Comparison of ENCODE assay signal across 20 cellular contexts in the genomic region with DNA sequence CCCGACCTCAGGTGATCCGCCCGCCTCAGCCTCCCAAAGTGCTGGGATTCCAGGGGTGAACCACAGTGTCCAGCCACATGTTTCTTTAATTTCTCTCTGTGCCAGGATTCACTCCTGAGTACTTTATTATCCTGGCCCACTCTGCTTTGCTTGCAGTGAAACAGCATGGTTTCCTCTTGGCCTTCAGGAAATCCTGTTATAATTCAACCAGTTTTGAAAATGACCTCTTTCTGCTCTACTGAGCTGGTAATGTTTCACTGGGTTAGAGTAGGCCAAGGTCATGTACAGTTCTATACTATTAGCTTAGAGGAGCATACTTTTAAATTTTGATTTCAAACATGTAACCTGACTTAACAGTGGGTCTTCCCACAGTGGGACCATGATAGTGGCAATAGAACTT.
DNase-seq lines count a peak whose midpoint lies in the region; ATAC-seq, FAIRE-seq and TF ChIP-seq lines count a peak whose summit lies in the region.
"Had no signal": no experiment of that assay in that cellular context is flagged by ENCODE, and none has a peak within 500 bp of the region (broad histone marks: within the 10 kb centered on the region; RNA-seq: fewer than 3 reads in every experiment).

No MANE protein-coding gene starts in this region.

- 87% methylated on average over 3 of the region's 3 CpGs for WGBS in HepG2 (ENCODE audit: low lambda C conversion rate)

- no peak for TF ChIP-seq RAD21 in HepG2 (CRISPR knock-in tag; IDR thresholded peaks at IDR 0.05)

- TF ChIP-seq CTCF in HepG2 (CRISPR knock-in tag; IDR thresholded peaks at IDR 0.05), result no peak

- CTCF ChIA-PET in HepG2 (lab: Yijun Ruan, JAX; ENCODE audit: low intra/inter-chr PET ratio, low total read pairs), result no interaction called here

- peak; percentile 86 for ATAC-seq in GM18511 (IDR thresholded peaks at IDR 0.05; ENCODE audit: unreplicated experiment)
- ATAC-seq in GM21528 (IDR thresholded peaks at IDR 0.05; ENCODE audit: low FRiP score, unreplicated experiment), result peak; percentile 71
- ATAC-seq in HG03432 (IDR thresholded peaks at IDR 0.05; ENCODE audit: unreplicated experiment), result peak; percentile 81
- ATAC-seq in HepG2, result peak; percentile 51; the same call in 2 of the 3 replicates
- ATAC-seq in HG02623 (IDR thresholded peaks at IDR 0.05; ENCODE audit: unreplicated experiment), result no peak
- ATAC-seq: natural killer cell had no signal

- BruUV-seq in HepG2 (replicated peaks; lab: Mats Ljungman, UMichigan), result no TSS peak

- H3K4me3 ChIP-seq in HepG2 (replicated peaks in 1 of 3; ENCODE audit: insufficient read depth in 1 of 3, low read depth in 2 of 3, low read length in 3 of 3), result no peak overlapping the region
- H3K4me3 ChIP-seq: breast epithelium, dorsolateral prefrontal cortex, esophagus muscularis mucosa, GM23248, testis had no signal

- H3K36me3 ChIP-seq in HepG2 (replicated peaks in 1 of 2; ENCODE audit: control insufficient read depth in 1 of 2, insufficient read depth in 2 of 2, low read length in 2 of 2), result no peaks in the 10 kb centered on the region
- H3K36me3 ChIP-seq: breast epithelium, esophagus muscularis mucosa had no signal

- TF ChIP-seq EP300 in HepG2 (IDR thresholded peaks at IDR 0.05; ENCODE audit: low read depth in 2 of 2, low read length in 2 of 2), result no peak
- no peak for TF ChIP-seq EP300 in HepG2 (CRISPR knock-in tag; IDR thresholded peaks at IDR 0.05; ENCODE audit: borderline replicate concordance)

- no peak overlapping the region for H3K27ac ChIP-seq in HepG2 (ENCODE audit: extremely low read length, insufficient read depth, low read length)
- H3K27ac ChIP-seq: breast epithelium, dorsolateral prefrontal cortex, esophagus muscularis mucosa, GM23248, testis had no signal

- no peak for FAIRE-seq in HepG2 (lab: Jason Lieb, UNC)
- FAIRE-seq: small intestine had no signal

- DNase-seq in HepG2 (ENCODE audit: low spot score) (no peak), activated gamma-delta T cell treated with Interleukin-2 at 50 U/mL for 16 hours (no peak), activated gamma-delta T cell (lab: John Stamatoyannopoulos, UW) (no peak)
- no peak for DNase-seq in activated CD4-positive, alpha-beta T cell treated with anti-CD3 and anti-CD28 coated beads, Interleukin-2, amount 50 U/mL, for 4 hours
- DNase-seq: activated B cell treated with CpG ODN at 0.5 μM for 24 hours, dorsolateral prefrontal cortex, GM23248, natural killer cell, NCI-H2081, NCI-H524, Right ventricle myocardium superior, small intestine, T-helper 1 cell, testis had no signal

- POLR2A ChIA-PET in HepG2 (lab: Yijun Ruan, JAX), result no interaction called here

- H3K27me3 ChIP-seq in HepG2 (ENCODE audit: control insufficient read depth in 1 of 2, insufficient read depth in 2 of 2, low read length in 2 of 2), result peaks cover 0 to 4% of the 10 kb centered on the region in 2 experiments; a peak in 1 of 5 replicates
- H3K27me3 ChIP-seq: breast epithelium, dorsolateral prefrontal cortex, esophagus muscularis mucosa, testis had no signal

- no peak overlapping the region for H3K4me2 ChIP-seq in HepG2 (ENCODE audit: low read depth, low read length)

- in situ Hi-C loops in HepG2 (cut with HindIII; ENCODE audit: extremely low pct_ligation_motif_present, low pct_unique_long_range_greater_than_20kb), result no loop called here

- no peak overlapping the region for H2AFZ ChIP-seq in HepG2 (ENCODE audit: low read length)
- H2AFZ ChIP-seq: GM23248 had no signal

- no peak overlapping the region for H3K9ac ChIP-seq in HepG2 (ENCODE audit: insufficient read depth, low read depth, low read length)
- H3K9ac ChIP-seq: GM23248 had no signal

- H3K79me2 ChIP-seq in HepG2 (ENCODE audit: insufficient read depth, low read length), result no peaks in the 10 kb centered on the region

- no peaks in the 10 kb centered on the region for H3K4me1 ChIP-seq in HepG2 (ENCODE audit: insufficient read depth, low read length)
- H3K4me1 ChIP-seq: breast epithelium, testis had no signal

- intact Hi-C loops in HepG2 (cut with micrococcal nuclease; ENCODE audit: unreplicated experiment), result no loop called here

- TF ChIP-seq POLR2A in HepG2 (IDR thresholded peaks at IDR 0.05; ENCODE audit: insufficient read depth in 1 of 2, low read depth in 2 of 2, low read length in 2 of 2), result no peak

- H3K9me3 ChIP-seq in HepG2 (ENCODE audit: low read length), result no peaks in the 10 kb centered on the region
- H3K9me3 ChIP-seq: breast epithelium, esophagus muscularis mucosa, testis had no signal

- no peaks in the 10 kb centered on the region for H4K20me1 ChIP-seq in HepG2 (ENCODE audit: insufficient read depth, low read length)

TF ChIP-seq in HepG2, 621 proteins besides CTCF, POLR2A, EP300 and RAD21:
- no peak for TF ChIP-seq ZNF414 (CRISPR knock-in tag; IDR thresholded peaks at IDR 0.05)
- TF ChIP-seq RARA (CRISPR knock-in tag; IDR thresholded peaks at IDR 0.05), result peak; percentile 45; the same call in 1 of the 2 replicates
- TF ChIP-seq, protein P1, sequence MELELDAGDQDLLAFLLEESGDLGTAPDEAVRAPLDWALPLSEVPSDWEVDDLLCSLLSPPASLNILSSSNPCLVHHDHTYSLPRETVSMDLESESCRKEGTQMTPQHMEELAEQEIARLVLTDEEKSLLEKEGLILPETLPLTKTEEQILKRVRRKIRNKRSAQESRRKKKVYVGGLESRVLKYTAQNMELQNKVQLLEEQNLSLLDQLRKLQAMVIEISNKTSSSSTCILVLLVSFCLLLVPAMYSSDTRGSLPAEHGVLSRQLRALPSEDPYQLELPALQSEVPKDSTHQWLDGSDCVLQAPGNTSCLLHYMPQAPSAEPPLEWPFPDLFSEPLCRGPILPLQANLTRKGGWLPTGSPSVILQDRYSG (CRISPR knock-in tag; IDR thresholded peaks at IDR 0.05), result no peak
- no peak for TF ChIP-seq TGIF2 (CRISPR knock-in tag; IDR thresholded peaks at IDR 0.05)
- TF ChIP-seq ISX (CRISPR knock-in tag; conservative IDR thresholded peaks at IDR 0.05), result no peak
- no peak for TF ChIP-seq BRD4 (CRISPR knock-in tag; IDR thresholded peaks at IDR 0.05)
